Comparison of ENCODE assay signal across 19 cellular contexts in the genomic region with DNA sequence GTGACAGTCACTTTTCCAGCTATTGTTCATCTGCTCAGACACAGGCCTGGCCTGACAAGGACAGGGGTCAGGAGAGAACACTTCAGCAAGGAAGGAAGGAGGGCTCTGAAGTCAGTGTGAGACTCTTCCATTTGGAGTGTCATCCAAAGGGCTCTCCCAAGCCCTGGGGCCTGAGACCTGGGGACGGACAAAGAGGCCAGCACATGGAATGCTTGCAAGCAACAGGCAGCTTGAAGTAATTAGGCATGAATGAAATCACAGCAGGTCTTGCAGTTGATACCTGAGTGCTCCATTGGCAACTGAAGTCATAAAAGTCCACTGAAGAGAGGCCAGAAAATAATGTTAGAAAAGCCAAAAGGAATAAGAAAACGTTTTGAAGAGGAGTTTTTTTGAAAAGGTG.
"Had no signal": no experiment of that assay in that cellular context is flagged by ENCODE, and none has a peak within 500 bp of the region (broad histone marks: within the 10 kb centered on the region; RNA-seq: fewer than 3 reads in every experiment).

No MANE protein-coding gene starts in this region.

- H3K27me3 Mint-ChIP-seq: naive B cell; stimulated activated naive CD8-positive, alpha-beta T cell treated with anti-CD3 and anti-CD28 coated beads, Interleukin-15, amount 100 ng/mL, for 72 hours had no signal

- H3K4me3 ChIP-seq: esophagus muscularis mucosa, gastroesophageal sphincter, spleen, testis, tibial nerve had no signal

- H3K36me3 Mint-ChIP-seq: mesothelial cell of epicardium; naive B cell; stimulated activated naive B cell treated with anti-CD40 and anti-IgM and Interleukin-4, amounts not matched to agents 10 μg/mL and 1 μg/mL and 100 μg/mL, for 72 hours had no signal

- H3K4me1 Mint-ChIP-seq: central memory CD8-positive, alpha-beta T cell; stimulated activated naive B cell treated with anti-CD40 and anti-IgM and Interleukin-4, amounts not matched to agents 10 μg/mL and 1 μg/mL and 100 μg/mL, for 72 hours had no signal

- H3K9me3 ChIP-seq: esophagus muscularis mucosa, gastroesophageal sphincter, neutrophil, spleen, testis, tibial nerve had no signal

- DNase-seq: effector memory CD4-positive, alpha-beta T cell; kidney glomerular epithelial cell; naive B cell; spleen; stimulated activated CD4-positive, alpha-beta T cell treated with anti-CD3 and anti-CD28 coated beads, Interleukin-15, amount 100 ng/mL, for 24 hours; stimulated activated CD4-positive, alpha-beta T cell treated with anti-CD3 and anti-CD28 coated beads, Interleukin-2, amount 100 ng/mL, for 24 hours; stimulated activated CD4-positive, alpha-beta T cell treated with anti-CD3 and anti-CD28 coated beads, Interleukin-4, amount 100 ng/mL, for 4 hours; stimulated activated naive B cell treated with anti-CD40 and anti-IgM and Interleukin-4, amounts not matched to agents 10 μg/mL and 1 μg/mL and 100 μg/mL, for 72 hours; stimulated activated naive CD8-positive, alpha-beta T cell treated with anti-CD3 and anti-CD28 coated beads, Interleukin-15, amount 100 ng/mL, for 72 hours; testis had no signal

- H3K27me3 ChIP-seq: esophagus muscularis mucosa, gastroesophageal sphincter, neutrophil, spleen, testis, tibial nerve had no signal

- H3K27ac ChIP-seq: epithelial cell of prostate, esophagus muscularis mucosa, gastroesophageal sphincter, neutrophil, spleen, testis, tibial nerve had no signal

- ATAC-seq: gastroesophageal sphincter; sciatic nerve; stimulated activated naive B cell treated with anti-CD40 and anti-IgM and Interleukin-4, amounts not matched to agents 10 μg/mL and 1 μg/mL and 100 μg/mL, for 72 hours; stimulated activated naive CD8-positive, alpha-beta T cell treated with anti-CD3 and anti-CD28 coated beads, Interleukin-15, amount 100 ng/mL, for 72 hours had no signal

- H3K27ac Mint-ChIP-seq: mesothelial cell of epicardium; nephron; stimulated activated naive B cell treated with anti-CD40 and anti-IgM and Interleukin-4, amounts not matched to agents 10 μg/mL and 1 μg/mL and 100 μg/mL, for 72 hours; stimulated activated naive CD8-positive, alpha-beta T cell treated with anti-CD3 and anti-CD28 coated beads, Interleukin-15, amount 100 ng/mL, for 72 hours had no signal

- H3K4me3 Mint-ChIP-seq: central memory CD8-positive, alpha-beta T cell; mesothelial cell of epicardium; naive B cell; nephron; stimulated activated naive B cell treated with anti-CD40 and anti-IgM and Interleukin-4, amounts not matched to agents 10 μg/mL and 1 μg/mL and 100 μg/mL, for 72 hours; stimulated activated naive CD8-positive, alpha-beta T cell treated with anti-CD3 and anti-CD28 coated beads, Interleukin-15, amount 100 ng/mL, for 72 hours had no signal

- H3K36me3 ChIP-seq: esophagus muscularis mucosa, gastroesophageal sphincter, neutrophil, spleen, tibial nerve had no signal

- H3K9me3 Mint-ChIP-seq: mesothelial cell of epicardium; naive B cell; nephron; stimulated activated naive B cell treated with anti-CD40 and anti-IgM and Interleukin-4, amounts not matched to agents 10 μg/mL and 1 μg/mL and 100 μg/mL, for 72 hours had no signal
